Comparison of ENCODE assay signal across 22 cellular contexts in the genomic region with DNA sequence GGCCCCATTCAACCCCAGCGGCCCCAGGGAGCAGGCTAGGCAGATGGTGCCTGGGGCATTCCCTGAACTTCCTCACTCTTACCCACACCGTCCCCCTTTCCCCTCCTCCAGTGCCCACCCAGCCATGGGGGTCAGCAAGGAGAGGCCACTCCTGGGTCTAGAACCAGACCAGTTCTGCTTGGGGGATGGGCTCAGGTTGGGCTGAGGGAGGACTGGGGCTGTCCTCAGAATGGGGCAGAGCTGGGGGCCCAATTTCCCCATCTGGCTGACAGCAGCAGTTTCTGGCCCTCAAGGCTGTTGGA. TPM values are rescaled to one million over a fixed set of nuclear protein-coding genes. Genes with fewer than 3 reads are reported as not detected.
DNase-seq lines count a peak whose midpoint lies in the region; ATAC-seq, FAIRE-seq and TF ChIP-seq lines count a peak whose summit lies in the region.
"Had no signal": no experiment of that assay in that cellular context is flagged by ENCODE, and none has a peak within 500 bp of the region (broad histone marks: within the 10 kb centered on the region; RNA-seq: fewer than 3 reads in every experiment).

No MANE protein-coding gene starts in this region.

- H3K4me2 ChIP-seq in BLaER1 treated with 17β-estradiol and CSF1 and Interleukin-3, amounts not matched to agents 10 nM and 100 nM, result peak overlapping the region in 9 of 11 experiments; percentile 11 to 99 (median 26); a peak in 12 of 22 replicates
- no peak overlapping the region for H3K4me2 ChIP-seq in HCT116 (ENCODE audit: low read length)
- H3K4me2 ChIP-seq in K562 (ENCODE audit: insufficient read depth, low read length), result no peak overlapping the region

- no peaks in the 10 kb centered on the region for H3K9me3 ChIP-seq in BLaER1 treated with 17β-estradiol and CSF1 and Interleukin-3, amounts not matched to agents 10 nM and 100 nM (replicated peaks in 1 of 11)
- no peaks in the 10 kb centered on the region for H3K9me3 ChIP-seq in HCT116 (ENCODE audit: control insufficient read depth in 1 of 2, insufficient read depth in 1 of 2, low read depth in 1 of 2, low read length in 2 of 2)
- no peaks in the 10 kb centered on the region for H3K9me3 ChIP-seq in K562 (replicated peaks; ENCODE audit: control insufficient read depth, insufficient read depth, low read depth, low read length)
- H3K9me3 ChIP-seq in ovary, result no peaks in the 10 kb centered on the region
- no peaks in the 10 kb centered on the region for H3K9me3 ChIP-seq in transverse colon
- H3K9me3 ChIP-seq: gastroesophageal sphincter, neutrophil had no signal

- H4K20me1 ChIP-seq in BLaER1 treated with 17β-estradiol and CSF1 and Interleukin-3, amounts not matched to agents 10 nM and 100 nM, result peaks cover 0 to 65% (median 24%) of the 10 kb centered on the region in 11 experiments; a peak in 17 of 22 replicates
- H4K20me1 ChIP-seq in HCT116 (ENCODE audit: insufficient read depth), result no peaks in the 10 kb centered on the region
- no peaks in the 10 kb centered on the region for H4K20me1 ChIP-seq in K562 (replicated peaks; ENCODE audit: control insufficient read depth, insufficient read depth, low read length)

- POLR2A ChIA-PET in HCT116 (lab: Charles Lee) (no interaction called here), K562 (lab: Yijun Ruan, JAX) (interaction anchor here (0.9 to 6.5 kb wide), 6 partner anchors 10 to 114 kb away, joined by 3 to 48 read pairs (median 6); a partner anchor contains a TSS)

- H3K4me3 ChIP-seq in BLaER1 treated with 17β-estradiol and CSF1 and Interleukin-3, amounts not matched to agents 10 nM and 100 nM, result no peak overlapping the region
- H3K4me3 ChIP-seq in HCT116 (replicated peaks in 1 of 2; ENCODE audit: low read depth in 1 of 2, low read length in 2 of 2) (no peak overlapping the region), K562 (no peak overlapping the region), ovary (no peak overlapping the region), transverse colon (no peak overlapping the region)
- H3K4me3 ChIP-seq: gastroesophageal sphincter had no signal

- H3K79me2 ChIP-seq in HCT116 (ENCODE audit: insufficient read depth, low read length) (peaks cover 24% of the 10 kb centered on the region), K562 (ENCODE audit: control insufficient read depth, insufficient read depth, low read length) (no peaks in the 10 kb centered on the region; the same call in 2 of the 3 replicates)

- TF ChIP-seq POLR2A in HCT116 (IDR thresholded peaks at IDR 0.05; ENCODE audit: borderline replicate concordance, extremely low read depth, insufficient read depth, insufficient read length) (no peak), K562 (conservative IDR thresholded peaks at IDR 0.05) (peak; percentile 29; the same call in 1 of the 2 replicates), ovary (IDR thresholded peaks at IDR 0.05) (no peak), transverse colon (IDR thresholded peaks at IDR 0.05) (no peak)

- no peaks in the 10 kb centered on the region for H3K9me2 ChIP-seq in HCT116 (ENCODE audit: insufficient read depth)

- intact Hi-C loops in HCT116 (cut with micrococcal nuclease) (no loop called here), K562 (cut with micrococcal nuclease) (no loop called here), ovary (cut with DNase I) (no loop called here), transverse colon (cut with DNase I; ENCODE audit: low total_unique reads) (loop anchor here (5.0 kb wide), 1 partner anchor 855 kb away; no protein-coding TSS in a partner anchor)

- CTCF ChIA-PET in HCT116 (lab: Charles Lee), result no interaction called here
- CTCF ChIA-PET in K562 (lab: Yijun Ruan, JAX; ENCODE audit: low intra/inter-chr PET ratio), result no interaction called here

- H3K9ac ChIP-seq in BLaER1 treated with 17β-estradiol and CSF1 and Interleukin-3, amounts not matched to agents 10 nM and 100 nM, result peak overlapping the region in 9 of 11 experiments; percentile 2 to 54 (median 35); a peak in 12 of 22 replicates
- H3K9ac ChIP-seq in HCT116 (ENCODE audit: low read length) (no peak overlapping the region), K562 (ENCODE audit: insufficient read depth in 1 of 2, low read depth in 2 of 2, low read length in 2 of 2) (no peak overlapping the region)

- H2AFZ ChIP-seq in HCT116 (ENCODE audit: low read depth, low read length, poor library complexity, severe bottlenecking) (no peak overlapping the region), K562 (ENCODE audit: low read depth, low read length) (no peak overlapping the region)

- DNase-seq in HCT116 (ENCODE audit: low read depth, low spot score), result no peak
- no peak for DNase-seq in K562 (ENCODE audit: extremely low read depth in 1 of 4, low spot score in 3 of 4)
- DNase-seq in ovary, result no peak
- no peak for DNase-seq in NCI-H128 (lab: John Stamatoyannopoulos, UW; ENCODE audit: unreplicated experiment)
- no peak for DNase-seq in pons (ENCODE audit: low spot score)
- DNase-seq in transverse colon, result no peak
- DNase-seq: activated CD4-positive, CD25-positive, alpha-beta regulatory T cell treated with anti-CD3 and anti-CD28 coated beads, Interleukin-2, amount 50 U/mL, for 72 hours; activated CD8-positive, alpha-beta T cell treated with anti-CD3 and anti-CD28 coated beads, Interleukin-2, amount 10 ng/mL, durations not matched to agents 7 days and 5 days; activated gamma-delta T cell treated with Interleukin-2 at 50 U/mL for 16 hours; activated T-cell treated with anti-CD3 and anti-CD28 coated beads for 4 hours; CD4-positive, alpha-beta memory T cell; hippocampal formation; left colon; mammary epithelial cell; NCI-H1105 treated with DMSO at 0.1 percent for 48 hours; NCI-H2029; NCI-H526 treated with DMSO at 0.1 percent for 48 hours; SHP77 treated with DMSO at 0.1 percent for 48 hours; SW 1271 had no signal

- TF ChIP-seq CTCF in HCT116 (IDR thresholded peaks at IDR 0.05 in 2 of 3, conservative IDR thresholded peaks at IDR 0.05 in 1 of 3; ENCODE audit: borderline replicate concordance in 1 of 3, insufficient read depth in 1 of 3, low read depth in 2 of 3, low read length in 2 of 3) (no peak), K562 (IDR thresholded peaks at IDR 0.05 in 2 of 3, conservative IDR thresholded peaks at IDR 0.05 in 1 of 3; ENCODE audit: insufficient read depth in 2 of 3, low read depth in 1 of 3, low read length in 3 of 3) (no peak), ovary (IDR thresholded peaks at IDR 0.05) (no peak), transverse colon (IDR thresholded peaks at IDR 0.05) (no peak)

- peaks cover 42 to 63% (median 48%) of the 10 kb centered on the region in 10 experiments for H3K4me1 ChIP-seq in BLaER1 treated with 17β-estradiol and CSF1 and Interleukin-3, amounts not matched to agents 10 nM and 100 nM
- peaks cover 13 to 39% of the 10 kb centered on the region in 2 experiments; a peak in 3 of 4 replicates for H3K4me1 ChIP-seq in HCT116 (ENCODE audit: control insufficient read depth in 1 of 2, insufficient read depth in 2 of 2, low read length in 2 of 2)
- H3K4me1 ChIP-seq in K562 (replicated peaks in 1 of 2; ENCODE audit: control insufficient read depth in 2 of 2, insufficient read depth in 2 of 2, low read length in 2 of 2), result peaks cover 9 to 50% of the 10 kb centered on the region in 2 experiments
- peaks cover 8% of the 10 kb centered on the region for H3K4me1 ChIP-seq in ovary (ENCODE audit: insufficient read depth)
- H3K4me1 ChIP-seq in transverse colon, result peaks cover 14 to 20% (median 16%) of the 10 kb centered on the region in 4 donors

- FAIRE-seq in K562 (lab: Jason Lieb, UNC), result no peak

- TF ChIP-seq RAD21 in HCT116 (IDR thresholded peaks at IDR 0.05; ENCODE audit: low read depth) (no peak), K562 (CRISPR knock-in tag; conservative IDR thresholded peaks at IDR 0.05 in 1 of 2, IDR thresholded peaks at IDR 0.05 in 1 of 2) (no peak)

- H3K9me1 ChIP-seq in K562 (ENCODE audit: control insufficient read depth, insufficient read depth, low read length), result no peaks in the 10 kb centered on the region

- WGBS in K562 (ENCODE audit: insufficient coverage, low coverage, missing lambda C conversion rate), result 86% methylated on average over 2 of the region's 2 CpGs
- WGBS in ovary, 3 donors, result 79 to 91% (median 82%) methylated on average over 2 of the region's 2 CpGs
- WGBS in transverse colon (ENCODE audit: low coverage in 1 of 2), 2 donors, result 76% methylated on average over 2 of the region's 2 CpGs; no CpG with 5 or more reads in 1 of the 2 donors

- peak overlapping the region in 3 of 11 experiments; percentile 23 to 34 (median 25); a peak in 4 of 22 replicates for H3K27ac ChIP-seq in BLaER1 treated with 17β-estradiol and CSF1 and Interleukin-3, amounts not matched to agents 10 nM and 100 nM
- H3K27ac ChIP-seq in HCT116 (ENCODE audit: low read depth, low read length), result peak overlapping the region; percentile 49; the same call in 1 of the 2 replicates
- H3K27ac ChIP-seq in K562 (ENCODE audit: extremely low read depth, low read depth, low read length), result no peak overlapping the region
- peak overlapping the region; percentile 12 to 20 for H3K27ac ChIP-seq in ovary
- H3K27ac ChIP-seq in transverse colon, result no peak overlapping the region
- H3K27ac ChIP-seq: neutrophil had no signal

- no peak for ATAC-seq in HCT116
- ATAC-seq in K562, result no peak
- ATAC-seq: activated CD8-positive, alpha-beta T cell treated with anti-CD3 and anti-CD28 coated beads, Interleukin-2, amount 10 ng/mL, durations not matched to agents 7 days and 5 days; gastroesophageal sphincter; left colon had no signal

- RAD21 ChIA-PET in HCT116 (lab: Charles Lee; ENCODE audit: low non-redundant PET in 1 of 2, low total read pairs in 2 of 2, uncharacterized antibody in 2 of 2, unreplicated experiment in 2 of 2), result interaction anchor here in 1 of 2 experiments (0.6 kb wide), 1 partner anchor 27 kb away, joined by 3 read pairs; no protein-coding TSS in a partner anchor

- BruUV-seq in HCT116 (replicated peaks; lab: Mats Ljungman, UMichigan), result no TSS peak
- BruUV-seq in K562 (replicated peaks; lab: Mats Ljungman, UMichigan), result no TSS peak

- peaks cover 41 to 72% (median 65%) of the 10 kb centered on the region in 11 experiments for H3K36me3 ChIP-seq in BLaER1 treated with 17β-estradiol and CSF1 and Interleukin-3, amounts not matched to agents 10 nM and 100 nM
- peaks cover 4 to 10% of the 10 kb centered on the region in 2 experiments; a peak in 3 of 4 replicates for H3K36me3 ChIP-seq in HCT116 (ENCODE audit: control insufficient read depth in 1 of 2, insufficient read depth in 2 of 2, low read length in 2 of 2)
- peaks cover 64% of the 10 kb centered on the region; the same call in 2 of the 3 replicates for H3K36me3 ChIP-seq in K562 (ENCODE audit: control insufficient read depth, insufficient read depth, low read length)
- H3K36me3 ChIP-seq in ovary, result no peaks in the 10 kb centered on the region
- H3K36me3 ChIP-seq in transverse colon, result peaks cover 0 to 26% (median 5%) of the 10 kb centered on the region in 4 donors

- in situ Hi-C loops in K562 (cut with MboI) (no loop called here), transverse colon (cut with MboI; ENCODE audit: low pct_ligation_motif_present in 1 of 4, low pct_unique_long_range_greater_than_20kb in 1 of 4, low sequenced_read_pairs in 3 of 4) (no loop called here)

- TF ChIP-seq EP300 in K562 (IDR thresholded peaks at IDR 0.05; ENCODE audit: low read length) (no peak), ovary (IDR thresholded peaks at IDR 0.05) (no peak), transverse colon (IDR thresholded peaks at IDR 0.05; ENCODE audit: low read depth) (no peak)

- no peaks in the 10 kb centered on the region for H3K27me3 ChIP-seq in BLaER1 treated with 17β-estradiol and CSF1 and Interleukin-3, amounts not matched to agents 10 nM and 100 nM
- no peaks in the 10 kb centered on the region for H3K27me3 ChIP-seq in HCT116 (ENCODE audit: insufficient read depth, low read length)
- H3K27me3 ChIP-seq in K562 (ENCODE audit: control insufficient read depth in 2 of 2, insufficient read depth in 2 of 2, low read length in 2 of 2), result no peaks in the 10 kb centered on the region
- no peaks in the 10 kb centered on the region for H3K27me3 ChIP-seq in ovary
- no peaks in the 10 kb centered on the region for H3K27me3 ChIP-seq in transverse colon
- H3K27me3 ChIP-seq: gastroesophageal sphincter had no signal

RNA-seq across cellular contexts. Expression of a gene that starts 12.4 kb away (rescaled TPM):
- total RNA-seq in HCT116 (2021; ENCODE audit: unreplicated experiment) (104 TPM), K562 (2014; rRNA removed) (145 and 156 TPM in 2 replicates), K562 (2014; rRNA removed; fragmentation: Illumina TruSeq; extraction: Trizol) (14.2 and 20.2 TPM in 2 replicates), K562 (2015; rRNA removed; fragmentation: Illumina TruSeq; extraction: Trizol) (57.6 and 59.0 TPM in 2 replicates), K562 (2021) (113 and 115 TPM in 2 replicates), ovary (100 to 1,000 TPM in 1 of 7 donors, 10 to 100 TPM in 6; 59.0 to 118 (median 96.2) TPM), transverse colon (10 to 100 TPM; 41.0 to 78.4 (median 69.2) TPM)
- 82.4 and 84.4 TPM in 2 replicates for polyA plus RNA-seq in HCT116 (2012)
- total RNA-seq in K562 (2011; cell fraction: chromatin; rRNA removed; ENCODE audit: low replicate concordance), result 59.7 and 207 TPM in 2 replicates
- total RNA-seq in K562 (2011; cell fraction: nucleolus; rRNA removed), result 125 and 130 TPM in 2 replicates
- total RNA-seq in K562 (2011; cell fraction: nucleoplasm; rRNA removed), result 91.0 and 98.2 TPM in 2 replicates
- polyA plus RNA-seq in K562 (2011; rRNA removed) (55.0 and 79.2 TPM in 2 replicates), K562 (2014; fragmentation: Illumina TruSeq; extraction: Trizol) (76.1 and 81.3 TPM in 2 replicates), K562 (2014; fragmentation: Nextera tagmentation; extraction: Ambion mirVana) (1 to 10 TPM; 1.9 to 4.7 TPM), K562 (2014; rRNA removed) (96.0 and 104 TPM in 2 replicates), ovary (10 to 100 TPM; 11.7 to 71.6 TPM)
- 121 and 188 TPM in 2 replicates for polyA plus RNA-seq in K562 (2011; cell fraction: cytosol; rRNA removed)
- 124 and 172 TPM in 2 replicates for polyA plus RNA-seq in K562 (2011; cell fraction: nucleus; rRNA removed)
- polyA plus RNA-seq in K562 (2012), result 54.7 and 95.3 TPM in 2 replicates
- polyA minus RNA-seq in K562 (2011; rRNA and poly(A)+ RNA removed), result 27.0 and 42.0 TPM in 2 replicates
- 62.5 and 74.3 TPM in 2 replicates for polyA minus RNA-seq in K562 (2011; cell fraction: cytosol; rRNA and poly(A)+ RNA removed)
- 31.2 and 38.2 TPM in 2 replicates for polyA minus RNA-seq in K562 (2011; cell fraction: nucleus; rRNA and poly(A)+ RNA removed)

RNA-seq across cellular contexts. Expression of a gene that starts 20.9 kb away (rescaled TPM):
- total RNA-seq in HCT116 (2021; ENCODE audit: unreplicated experiment), result 248 TPM
- polyA plus RNA-seq in HCT116 (2012), result 238 and 328 TPM in 2 replicates
- total RNA-seq in K562 (2011; cell fraction: chromatin; rRNA removed; ENCODE audit: low replicate concordance), result 78.9 and 182 TPM in 2 replicates
- total RNA-seq in K562 (2011; cell fraction: nucleolus; rRNA removed), result 71.7 and 81.2 TPM in 2 replicates
- total RNA-seq in K562 (2011; cell fraction: nucleoplasm; rRNA removed), result 77.2 and 120 TPM in 2 replicates
- total RNA-seq in K562 (2014; rRNA removed), result 15.0 and 19.3 TPM in 2 replicates
- total RNA-seq in K562 (2014; rRNA removed; fragmentation: Illumina TruSeq; extraction: Trizol), result 1.3 and 1.7 TPM in 2 replicates
- 3.8 and 4.4 TPM in 2 replicates for total RNA-seq in K562 (2015; rRNA removed; fragmentation: Illumina TruSeq; extraction: Trizol)
- 17.1 and 18.8 TPM in 2 replicates for total RNA-seq in K562 (2021)
- polyA plus RNA-seq in K562 (2011; rRNA removed), result 7.4 and 17.0 TPM in 2 replicates
- 13.4 and 20.3 TPM in 2 replicates for polyA plus RNA-seq in K562 (2011; cell fraction: cytosol; rRNA removed)
- 102 and 163 TPM in 2 replicates for polyA plus RNA-seq in K562 (2011; cell fraction: nucleus; rRNA removed)
- polyA plus RNA-seq in K562 (2012), result 19.2 and 25.7 TPM in 2 replicates
- 4.8 and 6.9 TPM in 2 replicates for polyA plus RNA-seq in K562 (2014; fragmentation: Illumina TruSeq; extraction: Trizol)
- under 1 TPM; 0.06 to 0.14 TPM for polyA plus RNA-seq in K562 (2014; fragmentation: Nextera tagmentation; extraction: Ambion mirVana)
- polyA plus RNA-seq in K562 (2014; rRNA removed), result 14.6 and 20.5 TPM in 2 replicates
- 6.4 and 7.8 TPM in 2 replicates for polyA minus RNA-seq in K562 (2011; rRNA and poly(A)+ RNA removed)
- 7.6 and 12.6 TPM in 2 replicates for polyA minus RNA-seq in K562 (2011; cell fraction: cytosol; rRNA and poly(A)+ RNA removed)
- polyA minus RNA-seq in K562 (2011; cell fraction: nucleus; rRNA and poly(A)+ RNA removed), result 18.2 and 23.1 TPM in 2 replicates
- 100 to 1,000 TPM; 143 to 292 (median 198) TPM for total RNA-seq in ovary
- 100 to 1,000 TPM in 1 of 2 donors, 10 to 100 TPM in 1; 35.9 to 130 TPM for polyA plus RNA-seq in ovary
- 100 to 1,000 TPM in 2 of 4 donors, 10 to 100 TPM in 2; 48.7 to 467 (median 140) TPM for total RNA-seq in transverse colon

RNA-seq across cellular contexts. Expression of a gene that starts 33.0 kb away (rescaled TPM):
- total RNA-seq in HCT116 (2021; ENCODE audit: unreplicated experiment) (66.8 TPM), K562 (2014; rRNA removed) (129 and 153 TPM in 2 replicates), K562 (2014; rRNA removed; fragmentation: Illumina TruSeq; extraction: Trizol) (8.5 and 13.4 TPM in 2 replicates), K562 (2015; rRNA removed; fragmentation: Illumina TruSeq; extraction: Trizol) (60.4 and 61.8 TPM in 2 replicates), K562 (2021) (106 and 114 TPM in 2 replicates), ovary (10 to 100 TPM; 26.6 to 59.5 (median 39.2) TPM), transverse colon (10 to 100 TPM in 3 of 4 donors, 1 to 10 TPM in 1; 6.4 to 38.4 (median 27.9) TPM)
- polyA plus RNA-seq in HCT116 (2012), result 86.9 and 93.0 TPM in 2 replicates
- 16.9 and 90.0 TPM in 2 replicates for total RNA-seq in K562 (2011; cell fraction: chromatin; rRNA removed; ENCODE audit: low replicate concordance)
- 98.3 and 115 TPM in 2 replicates for total RNA-seq in K562 (2011; cell fraction: nucleolus; rRNA removed)
- 36.5 and 47.7 TPM in 2 replicates for total RNA-seq in K562 (2011; cell fraction: nucleoplasm; rRNA removed)
- polyA plus RNA-seq in K562 (2011; rRNA removed) (40.4 and 51.9 TPM in 2 replicates), K562 (2014; fragmentation: Illumina TruSeq; extraction: Trizol) (16.6 and 77.3 TPM in 2 replicates), K562 (2014; fragmentation: Nextera tagmentation; extraction: Ambion mirVana) (10 to 100 TPM; 35.6 to 66.3 TPM), K562 (2014; rRNA removed) (123 and 130 TPM in 2 replicates), ovary (10 to 100 TPM in 1 of 2 donors, 1 to 10 TPM in 1; 2.3 to 61.8 TPM)
- 70.6 and 201 TPM in 2 replicates for polyA plus RNA-seq in K562 (2011; cell fraction: cytosol; rRNA removed)
- polyA plus RNA-seq in K562 (2011; cell fraction: nucleus; rRNA removed), result 69.6 and 90.0 TPM in 2 replicates
- 75.0 and 123 TPM in 2 replicates for polyA plus RNA-seq in K562 (2012)
- 7.4 TPM in 2 replicates for polyA minus RNA-seq in K562 (2011; rRNA and poly(A)+ RNA removed)
- polyA minus RNA-seq in K562 (2011; cell fraction: cytosol; rRNA and poly(A)+ RNA removed), result 22.4 and 23.0 TPM in 2 replicates
- 61.0 and 62.0 TPM in 2 replicates for polyA minus RNA-seq in K562 (2011; cell fraction: nucleus; rRNA and poly(A)+ RNA removed)

RNA-seq across cellular contexts. Expression of a gene that starts 35.1 kb away (rescaled TPM):
- 60.0 TPM for total RNA-seq in HCT116 (2021; ENCODE audit: unreplicated experiment)
- 46.1 and 52.9 TPM in 2 replicates for polyA plus RNA-seq in HCT116 (2012)
- 6.1 and 32.6 TPM in 2 replicates for total RNA-seq in K562 (2011; cell fraction: chromatin; rRNA removed; ENCODE audit: low replicate concordance)
- total RNA-seq in K562 (2011; cell fraction: nucleolus; rRNA removed), result 30.5 and 31.9 TPM in 2 replicates
- 14.4 and 16.7 TPM in 2 replicates for total RNA-seq in K562 (2011; cell fraction: nucleoplasm; rRNA removed)
- total RNA-seq in K562 (2014; rRNA removed), result 26.1 and 36.0 TPM in 2 replicates
- 3.2 and 4.2 TPM in 2 replicates for total RNA-seq in K562 (2014; rRNA removed; fragmentation: Illumina TruSeq; extraction: Trizol)
- 12.3 and 12.6 TPM in 2 replicates for total RNA-seq in K562 (2015; rRNA removed; fragmentation: Illumina TruSeq; extraction: Trizol)
- 24.2 and 26.9 TPM in 2 replicates for total RNA-seq in K562 (2021)
- polyA plus RNA-seq in K562 (2011; rRNA removed), result 9.7 and 12.3 TPM in 2 replicates
- 21.6 and 65.1 TPM in 2 replicates for polyA plus RNA-seq in K562 (2011; cell fraction: cytosol; rRNA removed)
- 29.6 and 55.3 TPM in 2 replicates for polyA plus RNA-seq in K562 (2011; cell fraction: nucleus; rRNA removed)
- polyA plus RNA-seq in K562 (2012), result 17.8 and 26.2 TPM in 2 replicates
- 11.9 and 21.9 TPM in 2 replicates for polyA plus RNA-seq in K562 (2014; fragmentation: Illumina TruSeq; extraction: Trizol)
- polyA plus RNA-seq in K562 (2014; fragmentation: Nextera tagmentation; extraction: Ambion mirVana), result under 1 TPM; 0.32 to 0.83 TPM
- polyA plus RNA-seq in K562 (2014; rRNA removed), result 27.6 and 33.4 TPM in 2 replicates
- 2.2 and 3.2 TPM in 2 replicates for polyA minus RNA-seq in K562 (2011; rRNA and poly(A)+ RNA removed)
- 7.2 and 7.9 TPM in 2 replicates for polyA minus RNA-seq in K562 (2011; cell fraction: cytosol; rRNA and poly(A)+ RNA removed)
- polyA minus RNA-seq in K562 (2011; cell fraction: nucleus; rRNA and poly(A)+ RNA removed), result 22.2 and 25.9 TPM in 2 replicates
- 10 to 100 TPM; 41.0 to 74.0 (median 53.3) TPM for total RNA-seq in ovary
- 10 to 100 TPM in 1 of 2 donors, 1 to 10 TPM in 1; 1.9 to 47.8 TPM for polyA plus RNA-seq in ovary
- total RNA-seq in transverse colon, result 100 to 1,000 TPM in 1 of 4 donors, 10 to 100 TPM in 3; 25.2 to 254 (median 51.6) TPM

RNA-seq across cellular contexts. Expression of a gene that starts 38.4 kb away (rescaled TPM):
- total RNA-seq in HCT116 (2021; ENCODE audit: unreplicated experiment), result 6,000 TPM
- polyA plus RNA-seq in HCT116 (2012), result 380 and 423 TPM in 2 replicates
- 25,088 and 54,166 TPM in 2 replicates for total RNA-seq in K562 (2011; cell fraction: chromatin; rRNA removed; ENCODE audit: low replicate concordance)
- 9,055 and 12,105 TPM in 2 replicates for total RNA-seq in K562 (2011; cell fraction: nucleolus; rRNA removed)
- 29,585 and 58,308 TPM in 2 replicates for total RNA-seq in K562 (2011; cell fraction: nucleoplasm; rRNA removed)
- total RNA-seq in K562 (2014; rRNA removed), result 1,943 and 2,212 TPM in 2 replicates
- total RNA-seq in K562 (2014; rRNA removed; fragmentation: Illumina TruSeq; extraction: Trizol), result 2,548 and 2,859 TPM in 2 replicates
- total RNA-seq in K562 (2015; rRNA removed; fragmentation: Illumina TruSeq; extraction: Trizol), result 2,437 and 2,551 TPM in 2 replicates
- 4,052 and 5,928 TPM in 2 replicates for total RNA-seq in K562 (2021)
- 980 and 1,205 TPM in 2 replicates for polyA plus RNA-seq in K562 (2011; rRNA removed)
- 93.6 and 371 TPM in 2 replicates for polyA plus RNA-seq in K562 (2011; cell fraction: cytosol; rRNA removed)
- 5,475 and 8,513 TPM in 2 replicates for polyA plus RNA-seq in K562 (2011; cell fraction: nucleus; rRNA removed)
- polyA plus RNA-seq in K562 (2012), result 1,113 and 1,346 TPM in 2 replicates
- 363 and 398 TPM in 2 replicates for polyA plus RNA-seq in K562 (2014; fragmentation: Illumina TruSeq; extraction: Trizol)
- 1,000 to 10,000 TPM; 1,606 to 8,715 TPM for polyA plus RNA-seq in K562 (2014; fragmentation: Nextera tagmentation; extraction: Ambion mirVana)
- 1,666 and 2,351 TPM in 2 replicates for polyA plus RNA-seq in K562 (2014; rRNA removed)
- 5,106 and 10,064 TPM in 2 replicates for polyA minus RNA-seq in K562 (2011; rRNA and poly(A)+ RNA removed)
- polyA minus RNA-seq in K562 (2011; cell fraction: cytosol; rRNA and poly(A)+ RNA removed), result 2,869 and 5,041 TPM in 2 replicates
- 20,177 and 33,147 TPM in 2 replicates for polyA minus RNA-seq in K562 (2011; cell fraction: nucleus; rRNA and poly(A)+ RNA removed)
- over 10,000 TPM in 4 of 7 donors, 1,000 to 10,000 TPM in 3; 4,813 to 13,132 (median 10,519) TPM for total RNA-seq in ovary
- 100 to 1,000 TPM; 396 to 616 TPM for polyA plus RNA-seq in ovary
- total RNA-seq in transverse colon, result over 10,000 TPM; 17,948 to 48,028 (median 23,406) TPM

Comparison
In these comparisons a context has a peak if more than half of its experiments do, and no peak if none do; other contexts are left out.
1. H3K27ac ChIP-seq: peak in HCT116 (single experiment) and ovary (2 of 2); none in K562 (single experiment) and transverse colon (0 of 4).
2. H3K4me2 ChIP-seq: peak in BLaER1 treated with 17β-estradiol and CSF1 and Interleukin-3, amounts not matched to agents 10 nM and 100 nM (9 of 11); none in HCT116 (single experiment) and K562 (single experiment).
3. H3K9ac ChIP-seq: peak in BLaER1 treated with 17β-estradiol and CSF1 and Interleukin-3, amounts not matched to agents 10 nM and 100 nM (9 of 11); none in HCT116 (single experiment) and K562 (0 of 2).